In genomic region chr1:207282049-207282448, GRCh38 we compare ENCODE assay signal across 15 cellular contexts. TPM values are rescaled to one million over a fixed set of nuclear protein-coding genes. Genes with fewer than 3 reads are reported as not detected.
A peak's percentile ranks its signal among the peaks of the same experiment; 100 is the strongest.
DNase-seq lines count a peak whose midpoint lies in the region; ATAC-seq, FAIRE-seq and TF ChIP-seq lines count a peak whose summit lies in the region.
"Had no signal": no experiment of that assay in that cellular context is flagged by ENCODE, and none has a peak within 500 bp of the region (broad histone marks: within the 10 kb centered on the region; RNA-seq: fewer than 3 reads in every experiment).

No MANE protein-coding gene starts in this region.

- no peaks in the 10 kb centered on the region for H3K27me3 ChIP-seq in Caco-2 (replicated peaks; ENCODE audit: control insufficient read depth, insufficient read depth, low read length)
- H3K27me3 ChIP-seq in naive thymus-derived CD4-positive, alpha-beta T cell (ENCODE audit: control insufficient read depth in 2 of 2, insufficient read depth in 2 of 2, low read length in 2 of 2): no peaks in the 10 kb centered on the region

- TF ChIP-seq CTCF in Caco-2 (IDR thresholded peaks at IDR 0.05; ENCODE audit: insufficient read depth in 1 of 2, low read depth in 1 of 2, low read length in 1 of 2, severe bottlenecking in 1 of 2, unreplicated experiment in 1 of 2) (no peak), coronary artery (IDR thresholded peaks at IDR 0.05) (no peak)

- POLR2A ChIA-PET in Caco-2 (lab: Charles Lee): no interaction called here
- POLR2A ChIA-PET in naive thymus-derived CD4-positive, alpha-beta T cell (lab: Charles Lee): interaction anchor here (8.4 to 9.3 kb wide), 2 partner anchors 16 to 38 kb away, joined by 56 to 95 read pairs; partner anchors contain the start of gene CD55

- no peak overlapping the region for H3K4me3 ChIP-seq in Caco-2 (ENCODE audit: low read depth, low read length)
- H3K4me3 ChIP-seq in naive thymus-derived CD4-positive, alpha-beta T cell (ENCODE audit: low read length): no peak overlapping the region
- no peak overlapping the region for H3K4me3 ChIP-seq in coronary artery
- H3K4me3 ChIP-seq: psoas muscle had no signal

- H3K36me3 Mint-ChIP-seq in Caco-2 (ENCODE audit: insufficient read depth, unreplicated experiment): no peaks in the 10 kb centered on the region
- H3K36me3 Mint-ChIP-seq in naive thymus-derived CD4-positive, alpha-beta T cell: peaks cover 0 to 22% (median 3%) of the 10 kb centered on the region in 5 donors
- H3K36me3 Mint-ChIP-seq: activated CD8-positive, alpha-beta memory T cell treated with anti-CD3 and anti-CD28 coated beads, Interleukin-2, amount 10 ng/mL, durations not matched to agents 7 days and 5 days had no signal

- peaks cover 8% of the 10 kb centered on the region for H3K9me3 Mint-ChIP-seq in Caco-2 (ENCODE audit: unreplicated experiment)
- H3K9me3 Mint-ChIP-seq in naive thymus-derived CD4-positive, alpha-beta T cell: peaks cover 0 to 6% (median 0%) of the 10 kb centered on the region in 11 donors
- H3K9me3 Mint-ChIP-seq: HFFc6 had no signal

- peaks cover 15% of the 10 kb centered on the region for H3K4me1 Mint-ChIP-seq in Caco-2 (ENCODE audit: low read depth, unreplicated experiment)
- peaks cover 27 to 78% (median 66%) of the 10 kb centered on the region in 7 donors for H3K4me1 Mint-ChIP-seq in naive thymus-derived CD4-positive, alpha-beta T cell

- peaks cover 18% of the 10 kb centered on the region for H3K4me1 ChIP-seq in Caco-2
- H3K4me1 ChIP-seq in naive thymus-derived CD4-positive, alpha-beta T cell (ENCODE audit: control insufficient read depth in 2 of 2, insufficient read depth in 2 of 2, low read length in 2 of 2): peaks cover 0 to 32% of the 10 kb centered on the region in 2 donors

- ATAC-seq in naive thymus-derived CD4-positive, alpha-beta T cell: no peak
- ATAC-seq in HG03565 (IDR thresholded peaks at IDR 0.05; ENCODE audit: unreplicated experiment): no peak
- ATAC-seq: activated CD8-positive, alpha-beta memory T cell treated with anti-CD3 and anti-CD28 coated beads, Interleukin-2, amount 10 ng/mL, durations not matched to agents 7 days and 5 days; psoas muscle had no signal

- no peaks in the 10 kb centered on the region for H3K9me3 ChIP-seq in Caco-2
- no peaks in the 10 kb centered on the region for H3K9me3 ChIP-seq in naive thymus-derived CD4-positive, alpha-beta T cell (ENCODE audit: control insufficient read depth in 2 of 3, low read length in 3 of 3)
- H3K9me3 ChIP-seq: psoas muscle had no signal

- H3K4me3 Mint-ChIP-seq in Caco-2 (ENCODE audit: unreplicated experiment): no peak overlapping the region
- peak overlapping the region in 9 of 10 donors; percentile 18 to 71 (median 60) for H3K4me3 Mint-ChIP-seq in naive thymus-derived CD4-positive, alpha-beta T cell
- H3K4me3 Mint-ChIP-seq: activated CD8-positive, alpha-beta memory T cell treated with anti-CD3 and anti-CD28 coated beads, Interleukin-2, amount 10 ng/mL, durations not matched to agents 7 days and 5 days; HFFc6 had no signal

- FAIRE-seq in endometrium (lab: Jason Lieb, UNC): peak; percentile 55
- FAIRE-seq: G401.6 had no signal

- CTCF ChIA-PET in Caco-2 (lab: Charles Lee): no interaction called here
- CTCF ChIA-PET in naive thymus-derived CD4-positive, alpha-beta T cell (lab: Charles Lee): interaction anchor here (0.8 kb wide), 1 partner anchor 40 kb away, joined by 4 read pairs; no protein-coding TSS in a partner anchor

- DNase-seq in Caco-2: no peak
- DNase-seq in NCI-H226: peak; percentile 12
- peak in 2 of 9 donors; percentile 6 to 25 for DNase-seq in naive thymus-derived CD4-positive, alpha-beta T cell
- DNase-seq in NCI-H748 treated with DMSO at 0.1 percent for 48 hours (lab: John Stamatoyannopoulos, UW): no peak
- no peak for DNase-seq in coronary artery (ENCODE audit: low spot score)
- DNase-seq in cerebellum (ENCODE audit: low spot score): no peak
- DNase-seq: activated CD8-positive, alpha-beta memory T cell treated with anti-CD3 and anti-CD28 coated beads, Interleukin-2, amount 10 ng/mL, durations not matched to agents 7 days and 5 days; HFFc6; NCI-H1930; psoas muscle; SIG-M5; stimulated activated CD8-positive, alpha-beta memory T cell treated with anti-CD3 and anti-CD28 coated beads, Interleukin-4, amount 100 ng/mL, for 48 hours had no signal

- H3K27me3 Mint-ChIP-seq in Caco-2 (ENCODE audit: insufficient read depth, unreplicated experiment): no peaks in the 10 kb centered on the region
- H3K27me3 Mint-ChIP-seq in naive thymus-derived CD4-positive, alpha-beta T cell: peaks cover 0 to 2% (median 0%) of the 10 kb centered on the region in 5 donors

- intact Hi-C loops in Caco-2 (cut with micrococcal nuclease; ENCODE audit: unreplicated experiment): loop anchor here (2.0 kb wide), 1 partner anchor 35 kb away; no protein-coding TSS in a partner anchor
- intact Hi-C loops in naive thymus-derived CD4-positive, alpha-beta T cell (cut with micrococcal nuclease): loop anchor here in 1 of 2 donors (1.0 kb wide), 1 partner anchor 39 kb away; the partner anchor contains the start of gene CD55

- no peaks in the 10 kb centered on the region for H3K36me3 ChIP-seq in Caco-2 (ENCODE audit: control insufficient read depth, insufficient read depth, low read length)
- no peaks in the 10 kb centered on the region for H3K36me3 ChIP-seq in naive thymus-derived CD4-positive, alpha-beta T cell (ENCODE audit: control insufficient read depth in 2 of 3, insufficient read depth in 3 of 3, low read length in 3 of 3)

- no peak overlapping the region for H3K27ac ChIP-seq in naive thymus-derived CD4-positive, alpha-beta T cell (ENCODE audit: low read depth, low read length)
- H3K27ac ChIP-seq in coronary artery: peak overlapping the region in 1 of 2 donors; percentile 18

- BruUV-seq in Caco-2 (replicated peaks; lab: Mats Ljungman, UMichigan): no TSS peak

- H3K27ac Mint-ChIP-seq in Caco-2 (ENCODE audit: unreplicated experiment): peak overlapping the region; percentile 36
- peak overlapping the region; percentile 55 to 92 (median 78) for H3K27ac Mint-ChIP-seq in naive thymus-derived CD4-positive, alpha-beta T cell
- H3K27ac Mint-ChIP-seq: activated CD8-positive, alpha-beta memory T cell treated with anti-CD3 and anti-CD28 coated beads, Interleukin-2, amount 10 ng/mL, durations not matched to agents 7 days and 5 days; HFFc6 had no signal

RNA-seq across cellular contexts. Expression of gene CD55, which starts 39.4 kb away (rescaled TPM):
- total RNA-seq in Caco-2 (2022) (195 and 197 TPM in 2 replicates), cerebellum (6.9 TPM)
- total RNA-seq in naive thymus-derived CD4-positive, alpha-beta T cell: 100 to 1,000 TPM; 122 to 264 (median 134) TPM
- polyA plus RNA-seq in naive thymus-derived CD4-positive, alpha-beta T cell: 100 to 1,000 TPM; 115 to 185 TPM

Comparison
In these comparisons a context has a peak if more than half of its experiments do, and no peak if none do; other contexts are left out.
1. RNA of gene CD55, which starts 39.4 kb away (total RNA-seq): 195 to 197 TPM in Caco-2 and 122 to 264 TPM in naive thymus-derived CD4-positive, alpha-beta T cell; 6.9 TPM in cerebellum (single experiment); every median in the first group is over 10 times any median in the second.